ENCODE assay signal across 8 cellular contexts in genomic region chr12:56635539-56636117, GRCh38. TPM values are rescaled to one million over a fixed set of nuclear protein-coding genes. Genes with fewer than 3 reads are reported as not detected.
A peak's percentile ranks its signal among the peaks of the same experiment; 100 is the strongest.
DNase-seq lines count a peak whose midpoint lies in the region; ATAC-seq and TF ChIP-seq lines count a peak whose summit lies in the region.

No MANE protein-coding gene starts in this region.

- H3K27me3 ChIP-seq in heart right ventricle (no peaks in the 10 kb centered on the region), adipocyte (replicated peaks; ENCODE audit: control insufficient read depth, insufficient read depth, low read length) (no peaks in the 10 kb centered on the region), testis (no peaks in the 10 kb centered on the region)

- no peak for TF ChIP-seq POLR2A in testis (IDR thresholded peaks at IDR 0.05)

- H3K4me1 ChIP-seq in heart right ventricle: peaks cover 17 to 93% (median 68%) of the 10 kb centered on the region in 9 donors
- peaks cover 47% of the 10 kb centered on the region for H3K4me1 ChIP-seq in adipocyte (ENCODE audit: control insufficient read depth, insufficient read depth, low read length)
- H3K4me1 ChIP-seq in testis: peaks cover 39% of the 10 kb centered on the region

- ATAC-seq in heart right ventricle: peak in 1 of 8 donors; percentile 1
- no peak for ATAC-seq in left cardiac atrium
- ATAC-seq in left colon: peak; percentile 0
- ATAC-seq in GM21528 (IDR thresholded peaks at IDR 0.05; ENCODE audit: low FRiP score, unreplicated experiment): no peak
- no peak for ATAC-seq in GM21576 (IDR thresholded peaks at IDR 0.05; ENCODE audit: unreplicated experiment)

- H3K4me3 ChIP-seq in heart right ventricle (peak overlapping the region; percentile 54 to 94 (median 74)), adipocyte (ENCODE audit: low read length) (peak overlapping the region; percentile 99), testis (peak overlapping the region; percentile 78 to 84)

- no peak for DNase-seq in heart right ventricle
- no peak for DNase-seq in left cardiac atrium
- DNase-seq in adipocyte (ENCODE audit: low read depth): no peak
- no peak for DNase-seq in left colon
- DNase-seq in testis: no peak
- no peak for DNase-seq in 8988T

- TF ChIP-seq CTCF in heart right ventricle (IDR thresholded peaks at IDR 0.05): no peak
- TF ChIP-seq CTCF in testis (IDR thresholded peaks at IDR 0.05): no peak

- WGBS in heart right ventricle, 2 donors: 3 to 4% methylated on average over 11 of the region's 11 CpGs
- 0 to 6% methylated on average over 5 to 11 of the region's 11 CpGs for WGBS in testis, 2 donors

- intact Hi-C loops in heart right ventricle (cut with DNase I): loop anchor here in 5 of 10 donors (1.0 to 10.0 kb wide), 8 partner anchors 43 to 511 kb away; partner anchors contain the start of genes NACA (in 2 of the 5) and ESYT1 (in 1 of the 5)
- intact Hi-C loops in left cardiac atrium (cut with DNase I): no loop called here
- intact Hi-C loops in left colon (cut with DNase I, micrococcal nuclease): loop anchor here in 1 of 2 donors (10.0 kb wide), 1 partner anchor 49 kb away; the partner anchor contains the start of gene PTGES3
- intact Hi-C loops in testis (cut with DNase I; ENCODE audit: low total_unique reads): no loop called here

- H3K9me3 ChIP-seq in heart right ventricle: no peaks in the 10 kb centered on the region
- no peaks in the 10 kb centered on the region for H3K9me3 ChIP-seq in adipocyte (ENCODE audit: control insufficient read depth, low read length)
- no peaks in the 10 kb centered on the region for H3K9me3 ChIP-seq in testis

- peak overlapping the region; percentile 81 to 97 (median 94) for H3K27ac ChIP-seq in heart right ventricle
- H3K27ac ChIP-seq in testis: peak overlapping the region; percentile 96 to 98

- H3K36me3 ChIP-seq in heart right ventricle (peaks cover 0 to 37% (median 34%) of the 10 kb centered on the region in 9 donors), adipocyte (ENCODE audit: control insufficient read depth, insufficient read depth, low read length, severe bottlenecking) (peaks cover 36% of the 10 kb centered on the region), testis (ENCODE audit: low read depth, missing control alignments) (no peaks in the 10 kb centered on the region)

- H3K9ac ChIP-seq in adipocyte (ENCODE audit: low read length): peak overlapping the region; percentile 96

RNA-seq across cellular contexts. Expression of gene BAZ2A, which starts 5.5 kb away (rescaled TPM):
- total RNA-seq in heart right ventricle (10 to 100 TPM; 28.7 to 58.7 (median 42.6) TPM), left cardiac atrium (10 to 100 TPM; 38.3 to 54.1 TPM), left colon (100 to 1,000 TPM; 105 to 107 TPM), testis (100 to 1,000 TPM; 250 to 316 TPM)
- polyA plus RNA-seq in heart right ventricle (10 to 100 TPM in 1 of 2 donors, 1 to 10 TPM in 1; 8.8 to 52.4 TPM), testis (ENCODE audit: insufficient read depth, low read depth, low replicate concordance) (134 TPM)

RNA-seq across cellular contexts. Expression of gene ATP5F1B, which starts 10.2 kb away (rescaled TPM):
- total RNA-seq in heart right ventricle (1,000 to 10,000 TPM; 2,092 to 3,612 (median 3,330) TPM), left cardiac atrium (1,000 to 10,000 TPM; 1,539 to 1,844 TPM), left colon (1,000 to 10,000 TPM; 1,197 to 1,516 TPM), testis (100 to 1,000 TPM; 342 to 387 TPM)
- polyA plus RNA-seq in heart right ventricle (1,000 to 10,000 TPM; 1,003 to 1,981 TPM), testis (ENCODE audit: insufficient read depth, low read depth, low replicate concordance) (666 TPM)

RNA-seq across cellular contexts. Expression of gene PTGES3, which starts 52.5 kb away (rescaled TPM):
- total RNA-seq in heart right ventricle (100 to 1,000 TPM in 9 of 10 donors, 10 to 100 TPM in 1; 100.0 to 139 (median 110) TPM), left cardiac atrium (100 to 1,000 TPM; 126 to 138 TPM), left colon (100 to 1,000 TPM; 149 to 160 TPM), testis (100 to 1,000 TPM; 102 to 110 TPM)
- polyA plus RNA-seq in heart right ventricle (10 to 100 TPM; 43.7 to 92.3 TPM), testis (ENCODE audit: insufficient read depth, low read depth, low replicate concordance) (267 TPM)
